13 cellular contexts compared by ENCODE assay signal in genomic region chr10:74852406-74852805, GRCh38. TPM values are rescaled to one million over a fixed set of nuclear protein-coding genes. Genes with fewer than 3 reads are reported as not detected.
A peak's percentile ranks its signal among the peaks of the same experiment; 100 is the strongest.
DNase-seq lines count a peak whose midpoint lies in the region; ATAC-seq, FAIRE-seq and TF ChIP-seq lines count a peak whose summit lies in the region.
"Had no signal": no experiment of that assay in that cellular context is flagged by ENCODE, and none has a peak within 500 bp of the region (broad histone marks: within the 10 kb centered on the region; RNA-seq: fewer than 3 reads in every experiment).

No MANE protein-coding gene starts in this region.

- peak overlapping the region; percentile 39 to 74 for H3K27ac ChIP-seq in right atrium auricular region
- peak overlapping the region; percentile 59 for H3K27ac ChIP-seq in suprapubic skin

- 52% methylated on average over 1 of the region's 1 CpG for WGBS in suprapubic skin

- FAIRE-seq in urothelium cell line (lab: Jason Lieb, UNC): no peak
- FAIRE-seq: HTR-8/SVneo had no signal

- H3K9me3 ChIP-seq in right atrium auricular region (no peaks in the 10 kb centered on the region), suprapubic skin (no peaks in the 10 kb centered on the region)

- H3K27ac Mint-ChIP-seq in activated T-cell treated with anti-CD3 and anti-CD28 coated beads, Interleukin-2, amount 50 U/mL, for 72 hours: peak overlapping the region; percentile 67
- H3K27ac Mint-ChIP-seq in T-cell: peak overlapping the region; percentile 73 to 76
- H3K27ac Mint-ChIP-seq: endodermal cell had no signal

- no peak for ATAC-seq in activated T-cell treated with anti-CD3 and anti-CD28 coated beads, Interleukin-2, amount 50 U/mL, for 72 hours (replicated peaks in 1 of 2)
- no peak for ATAC-seq in T-cell (replicated peaks in 1 of 4)

- TF ChIP-seq CTCF in right atrium auricular region (IDR thresholded peaks at IDR 0.05): no peak
- no peak for TF ChIP-seq CTCF in suprapubic skin (IDR thresholded peaks at IDR 0.05)

- H3K4me1 ChIP-seq in right atrium auricular region: peaks cover 0 to 49% of the 10 kb centered on the region in 2 donors
- peaks cover 49% of the 10 kb centered on the region for H3K4me1 ChIP-seq in suprapubic skin

- peaks cover 2 to 6% of the 10 kb centered on the region in 2 donors for H3K36me3 Mint-ChIP-seq in activated T-cell treated with anti-CD3 and anti-CD28 coated beads, Interleukin-2, amount 50 U/mL, for 72 hours (ENCODE audit: insufficient read depth in 2 of 2)
- peaks cover 22% of the 10 kb centered on the region for H3K36me3 Mint-ChIP-seq in T-cell

- no peaks in the 10 kb centered on the region for H3K36me3 ChIP-seq in right atrium auricular region
- H3K36me3 ChIP-seq in suprapubic skin: no peaks in the 10 kb centered on the region

- no peak for DNase-seq in activated T-cell treated with anti-CD3 and anti-CD28 coated beads, Interleukin-2, amount 50 U/mL, for 72 hours
- no peak for DNase-seq in activated T-cell treated with anti-CD3 and anti-CD28 coated beads, Interleukin-2, amount 50 U/mL, for 1 hour
- DNase-seq in T-cell: no peak
- no peak for DNase-seq in right atrium auricular region (ENCODE audit: low spot score)
- DNase-seq in suprapubic skin (ENCODE audit: low spot score in 2 of 2): no peak
- DNase-seq in urothelium cell line (ENCODE audit: low spot score): no peak
- DNase-seq in nucleus accumbens (lab: John Stamatoyannopoulos, UW): no peak
- no peak for DNase-seq in stimulated activated CD4-positive, alpha-beta T cell treated with anti-CD3 and anti-CD28 coated beads, Interleukin-4, amount 100 ng/mL, for 4 hours
- DNase-seq: ACHN; activated CD4-positive, CD25-positive, alpha-beta regulatory T cell treated with anti-CD3 and anti-CD28 coated beads, Interleukin-2, amount 50 U/mL, for 72 hours; endodermal cell; NCI-H2227 treated with DMSO at 0.1 percent for 48 hours had no signal

- H3K27me3 ChIP-seq in right atrium auricular region (no peaks in the 10 kb centered on the region), suprapubic skin (no peaks in the 10 kb centered on the region)

- TF ChIP-seq EP300 in suprapubic skin (IDR thresholded peaks at IDR 0.05): no peak

- H3K9me3 Mint-ChIP-seq in activated T-cell treated with anti-CD3 and anti-CD28 coated beads, Interleukin-2, amount 50 U/mL, for 72 hours: no peaks in the 10 kb centered on the region
- H3K9me3 Mint-ChIP-seq in T-cell: no peaks in the 10 kb centered on the region

- peak overlapping the region in 1 of 2 donors; percentile 25 for H3K4me3 Mint-ChIP-seq in activated T-cell treated with anti-CD3 and anti-CD28 coated beads, Interleukin-2, amount 50 U/mL, for 72 hours
- H3K4me3 Mint-ChIP-seq in T-cell: peak overlapping the region in 1 of 3 donors; percentile 34
- H3K4me3 Mint-ChIP-seq: endodermal cell had no signal

- peaks cover 43% of the 10 kb centered on the region for H3K4me1 Mint-ChIP-seq in activated T-cell treated with anti-CD3 and anti-CD28 coated beads, Interleukin-2, amount 50 U/mL, for 72 hours (ENCODE audit: low read depth)
- peaks cover 44 to 58% (median 53%) of the 10 kb centered on the region in 3 donors for H3K4me1 Mint-ChIP-seq in T-cell

- POLR2A ChIA-PET in T-cell (lab: Charles Lee): interaction anchor here in 1 of 2 donors (0.5 to 0.6 kb wide), 2 partner anchors 302 to 464 kb away, joined by 3 to 4 read pairs; no protein-coding TSS in a partner anchor

- no peaks in the 10 kb centered on the region for H3K27me3 Mint-ChIP-seq in activated T-cell treated with anti-CD3 and anti-CD28 coated beads, Interleukin-2, amount 50 U/mL, for 72 hours (ENCODE audit: low read depth)
- H3K27me3 Mint-ChIP-seq in T-cell: no peaks in the 10 kb centered on the region

- no peak overlapping the region for H3K4me3 ChIP-seq in right atrium auricular region
- H3K4me3 ChIP-seq in suprapubic skin: no peak overlapping the region

- TF ChIP-seq POLR2A in suprapubic skin (IDR thresholded peaks at IDR 0.05): no peak

- CTCF ChIA-PET in T-cell (lab: Charles Lee): interaction anchor here in 1 of 2 donors (0.5 kb wide), 1 partner anchor 672 kb away, joined by 4 read pairs; no protein-coding TSS in a partner anchor

RNA-seq across cellular contexts. Expression of gene KAT6B, which starts 26.0 kb away (rescaled TPM):
- total RNA-seq in activated T-cell treated with anti-CD3 and anti-CD28 coated beads, Interleukin-2, amount 50 U/mL, for 72 hours: 10 to 100 TPM; 27.9 to 29.8 TPM
- 10 to 100 TPM; 46.2 to 94.4 (median 52.4) TPM for total RNA-seq in T-cell
- 10 to 100 TPM; 42.7 to 43.5 TPM for total RNA-seq in right atrium auricular region
- total RNA-seq in suprapubic skin: 10 to 100 TPM; 34.2 to 84.2 (median 47.3) TPM
